16 cellular contexts compared by ENCODE assay signal in genomic region chr3:52366527-52366926, GRCh38.
"Had no signal": no experiment of that assay in that cellular context is flagged by ENCODE, and none has a peak within 500 bp of the region (broad histone marks: within the 10 kb centered on the region; RNA-seq: fewer than 3 reads in every experiment).

No MANE protein-coding gene starts in this region.

- H3K4me3 ChIP-seq: heart right ventricle, left lung, sigmoid colon, transverse colon had no signal

- H3K27ac ChIP-seq: heart right ventricle, left lung, sigmoid colon, transverse colon had no signal

- H3K27me3 ChIP-seq: heart right ventricle, left lung, sigmoid colon, transverse colon had no signal

- ATAC-seq: activated CD4-positive, alpha-beta T cell treated with anti-CD3 and anti-CD28 coated beads for 36 hours; activated CD8-positive, alpha-beta T cell treated with anti-CD3 and anti-CD28 coated beads for 36 hours; activated naive CD4-positive, alpha-beta T cell treated with anti-CD3 and anti-CD28 coated beads, Interleukin-2, amount 50 U/mL, for 72 hours; activated T-cell treated with anti-CD3 and anti-CD28 coated beads, Interleukin-2, amount 50 U/mL, for 4 hours; left lung; natural killer cell had no signal

- H3K4me1 ChIP-seq: left lung, sigmoid colon, transverse colon had no signal

- H3K9me3 ChIP-seq: heart right ventricle, left lung, sigmoid colon, transverse colon had no signal

- DNase-seq: activated CD4-positive, alpha-beta T cell treated with anti-CD3 and anti-CD28 coated beads for 36 hours; activated CD8-positive, alpha-beta T cell treated with anti-CD3 and anti-CD28 coated beads for 36 hours; activated effector memory CD4-positive, alpha-beta T cell treated with anti-CD3 and anti-CD28 coated beads, Interleukin-2, amount 50 U/mL, for 16 hours; activated T-cell treated with anti-CD3 and anti-CD28 coated beads, Interleukin-2, amount 50 U/mL, for 4 hours; effector memory CD4-positive, alpha-beta T cell; foreskin melanocyte; heart right ventricle; islet precursor cell; left lung; mammary epithelial cell; natural killer cell; sigmoid colon; stimulated activated CD4-positive, alpha-beta T cell treated with anti-CD3 and anti-CD28 coated beads, Interleukin-12 subunit alpha, Interleukin-12 subunit beta, amount 100 ng/mL, for 4 hours; stimulated activated CD4-positive, alpha-beta T cell treated with anti-CD3 and anti-CD28 coated beads, Interleukin-2, amount 100 ng/mL, for 24 hours; transverse colon had no signal
